Comparison of ENCODE assay signal across 8 cellular contexts in genomic region chr15:65869127-65869953, GRCh38. TPM values are rescaled to one million over a fixed set of nuclear protein-coding genes. Genes with fewer than 3 reads are reported as not detected.
DNase-seq lines count a peak whose midpoint lies in the region; ATAC-seq and TF ChIP-seq lines count a peak whose summit lies in the region.

TSS of gene RAB11A (plus strand) at chr15:65869491. CDS start at chr15:65869586, 95 bp downstream.

- peaks cover 21% of the 10 kb centered on the region for H3K36me3 Mint-ChIP-seq in activated CD4-positive, alpha-beta T cell treated with anti-CD3 and anti-CD28 coated beads, Interleukin-2, amount 10 ng/mL, durations not matched to agents 7 days and 5 days (ENCODE audit: low read depth)

- H3K27ac ChIP-seq in C4-2B = peak within 1 kb of the TSS; percentile 93

- CTCF ChIA-PET in activated CD4-positive, alpha-beta T cell treated with anti-CD3 and anti-CD28 coated beads, Interleukin-2, amount 10 ng/mL, durations not matched to agents 7 days and 5 days (lab: Charles Lee) = interaction anchor here (0.7 to 3.7 kb wide), 11 partner anchors 10 to 484 kb away, joined by 3 to 16 read pairs (median 4); partner anchors contain the start of gene INTS14

- H3K9me3 Mint-ChIP-seq in activated CD4-positive, alpha-beta T cell treated with anti-CD3 and anti-CD28 coated beads, Interleukin-2, amount 10 ng/mL, durations not matched to agents 7 days and 5 days = no peaks in the 10 kb centered on the region

- TF ChIP-seq CTCF in C4-2B (conservative IDR thresholded peaks at IDR 0.05) = peak; percentile 39

- peak within 1 kb of the TSS; percentile 98 for H3K4me3 Mint-ChIP-seq in activated CD4-positive, alpha-beta T cell treated with anti-CD3 and anti-CD28 coated beads, Interleukin-2, amount 10 ng/mL, durations not matched to agents 7 days and 5 days

- DNase-seq in NCI-H526 treated with DMSO at 0.1 percent for 48 hours (lab: John Stamatoyannopoulos, UW) = peak; percentile 95
- DNase-seq in activated CD4-positive, alpha-beta T cell treated with anti-CD3 and anti-CD28 coated beads, Interleukin-2, amount 10 ng/mL, durations not matched to agents 7 days and 5 days = peak; percentile 95
- DNase-seq in cortex of kidney (lab: John Stamatoyannopoulos, UW) = peak; percentile 93
- DNase-seq in left lobe of liver (ENCODE audit: low spot score) = peak; percentile 96
- DNase-seq in stimulated activated CD4-positive, alpha-beta T cell treated with anti-CD3 and anti-CD28 coated beads, Interleukin-2, amount 100 ng/mL, for 4 hours (ENCODE audit: low read depth) = peak; percentile 94

- peak; percentile 78 for ATAC-seq in GM19328 (IDR thresholded peaks at IDR 0.05; ENCODE audit: unreplicated experiment)
- ATAC-seq in HG03520 (IDR thresholded peaks at IDR 0.05; ENCODE audit: unreplicated experiment) = peak; percentile 79
- peak; percentile 98 for ATAC-seq in left lobe of liver

- H3K27ac Mint-ChIP-seq in activated CD4-positive, alpha-beta T cell treated with anti-CD3 and anti-CD28 coated beads, Interleukin-2, amount 10 ng/mL, durations not matched to agents 7 days and 5 days = peak within 1 kb of the TSS; percentile 94

- peaks cover 33% of the 10 kb centered on the region for H3K4me1 Mint-ChIP-seq in activated CD4-positive, alpha-beta T cell treated with anti-CD3 and anti-CD28 coated beads, Interleukin-2, amount 10 ng/mL, durations not matched to agents 7 days and 5 days

- POLR2A ChIA-PET in activated CD4-positive, alpha-beta T cell treated with anti-CD3 and anti-CD28 coated beads, Interleukin-2, amount 10 ng/mL, durations not matched to agents 7 days and 5 days (lab: Charles Lee) = interaction anchor here (1.0 to 1.5 kb wide), 3 partner anchors 36 to 565 kb away, joined by 4 to 5 read pairs (median 5); partner anchors contain the start of gene RNU5B-1

- peaks cover 4% of the 10 kb centered on the region for H3K27me3 Mint-ChIP-seq in activated CD4-positive, alpha-beta T cell treated with anti-CD3 and anti-CD28 coated beads, Interleukin-2, amount 10 ng/mL, durations not matched to agents 7 days and 5 days

RNA-seq across cellular contexts. Expression of gene RAB11A, which starts in this region (rescaled TPM):
- total RNA-seq in activated CD4-positive, alpha-beta T cell treated with anti-CD3 and anti-CD28 coated beads, Interleukin-2, amount 10 ng/mL, durations not matched to agents 7 days and 5 days = 100 to 1,000 TPM; 168 to 169 TPM
- 54.2 TPM for total RNA-seq in left lobe of liver

Comparison
In these comparisons a context has a peak if more than half of its experiments do, and no peak if none do; other contexts are left out.
1. Peak in every context shown above with its lines: DNase-seq, ATAC-seq and H3K27ac ChIP-seq.